ENCODE assay signal across 11 cellular contexts in genomic region chr10:30491204-30491603, GRCh38. TPM values are rescaled to one million over a fixed set of nuclear protein-coding genes. Genes with fewer than 3 reads are reported as not detected.
DNase-seq lines count a peak whose midpoint lies in the region; ATAC-seq, FAIRE-seq and TF ChIP-seq lines count a peak whose summit lies in the region.
"Had no signal": no experiment of that assay in that cellular context is flagged by ENCODE, and none has a peak within 500 bp of the region (broad histone marks: within the 10 kb centered on the region; RNA-seq: fewer than 3 reads in every experiment).

No MANE protein-coding gene starts in this region.

- intact Hi-C loops in psoas muscle (cut with DNase I): no loop called here

- no peak for TF ChIP-seq RAD21 in A549 (conservative IDR thresholded peaks at IDR 0.05 in 1 of 2, IDR thresholded peaks at IDR 0.05 in 1 of 2)

- DNase-seq in A549 (ENCODE audit: low read depth in 1 of 2, low spot score in 1 of 2): no peak
- DNase-seq in GM12892 (ENCODE audit: insufficient read length): no peak
- peak; percentile 86 for DNase-seq in SIG-M5 treated with dmso at 0.1 percent for 504 hours (lab: John Stamatoyannopoulos, UW; ENCODE audit: unreplicated experiment)
- peak; percentile 36 to 65 for DNase-seq in foreskin keratinocyte
- no peak for DNase-seq in epidermal melanocyte (ENCODE audit: insufficient read length, low spot score)
- no peak for DNase-seq in psoas muscle
- DNase-seq: cerebellar nuclear complex, NCI-H510A treated with DMSO at 0.1 percent for 48 hours had no signal

- peak overlapping the region in 1 of 2 experiments; percentile 37; a peak in 1 of 6 replicates for H3K27ac ChIP-seq in A549
- H3K27ac ChIP-seq in foreskin keratinocyte: no peak overlapping the region
- no peak overlapping the region for H3K27ac ChIP-seq in psoas muscle
- H3K27ac ChIP-seq: C4-2B had no signal

- 38% methylated on average over 3 of the region's 3 CpGs for WGBS in A549 (ENCODE audit: missing lambda C conversion rate)
- 59 to 68% (median 60%) methylated on average over 3 of the region's 3 CpGs for WGBS in psoas muscle, 3 donors

- ATAC-seq in A549 (peak; percentile 41 to 48; a peak in 3 of 6 replicates), foreskin keratinocyte (peak; percentile 65), GM18870 (IDR thresholded peaks at IDR 0.05; ENCODE audit: unreplicated experiment) (no peak), psoas muscle (no peak), HG03521 (IDR thresholded peaks at IDR 0.05; ENCODE audit: unreplicated experiment) (no peak)

- H3K4me1 ChIP-seq in A549: peaks cover 33% of the 10 kb centered on the region
- no peaks in the 10 kb centered on the region for H3K4me1 ChIP-seq in foreskin keratinocyte
- H3K4me1 ChIP-seq in psoas muscle: no peaks in the 10 kb centered on the region

- H3K9me3 ChIP-seq in A549 (no peaks in the 10 kb centered on the region), psoas muscle (no peaks in the 10 kb centered on the region)

- TF ChIP-seq EP300 in A549 (IDR thresholded peaks at IDR 0.05): no peak

- CTCF ChIA-PET in A549 (lab: Yijun Ruan, JAX): interaction anchor here (0.6 to 2.3 kb wide), 4 partner anchors 23 to 100 kb away, joined by 3 to 8 read pairs (median 3); no protein-coding TSS in a partner anchor

- no peaks in the 10 kb centered on the region for H3K36me3 ChIP-seq in psoas muscle (ENCODE audit: insufficient read depth in 1 of 2, low read depth in 1 of 2)

- H3K4me2 ChIP-seq in A549: no peak overlapping the region

- POLR2A ChIA-PET in A549 (lab: Yijun Ruan, JAX): no interaction called here

- TF ChIP-seq POLR2A in A549 (IDR thresholded peaks at IDR 0.05; ENCODE audit: low read length) (no peak), GM12892 (IDR thresholded peaks at IDR 0.05; ENCODE audit: low read depth, low read length) (no peak)

- no peak for TF ChIP-seq CTCF in A549 (IDR thresholded peaks at IDR 0.05)
- no peak for TF ChIP-seq CTCF in foreskin keratinocyte (conservative IDR thresholded peaks at IDR 0.05)
- no peak for TF ChIP-seq CTCF in psoas muscle (IDR thresholded peaks at IDR 0.05)

- FAIRE-seq in A549 (lab: Jason Lieb, UNC) (no peak), GM12892 (lab: Jason Lieb, UNC) (peak; percentile 36)

- no peak overlapping the region for H3K4me3 ChIP-seq in A549
- no peak overlapping the region for H3K4me3 ChIP-seq in psoas muscle

- H3K27me3 ChIP-seq in foreskin keratinocyte (peaks cover 10% of the 10 kb centered on the region), psoas muscle (ENCODE audit: insufficient read depth in 3 of 3, low read length in 2 of 3) (no peaks in the 10 kb centered on the region)

TF ChIP-seq in A549, 52 proteins besides CTCF, POLR2A, EP300 and RAD21:
- no peak for TF ChIP-seq GATA3 (IDR thresholded peaks at IDR 0.05; ENCODE audit: borderline replicate concordance)
- TF ChIP-seq MYC (IDR thresholded peaks at IDR 0.05; ENCODE audit: borderline replicate concordance, low read length): no peak
- TF ChIP-seq REST (IDR thresholded peaks at IDR 0.05): no peak
- TF ChIP-seq HDAC2 (IDR thresholded peaks at IDR 0.05): no peak
- TF ChIP-seq SREBF2 (IDR thresholded peaks at IDR 0.05): no peak
- TF ChIP-seq FOSL2 (IDR thresholded peaks at IDR 0.05): no peak
- TF ChIP-seq FOSL2 (CRISPR knock-in tag; IDR thresholded peaks at IDR 0.05): no peak
- TF ChIP-seq RARB (CRISPR knock-in tag; IDR thresholded peaks at IDR 0.05): no peak
- no peak for TF ChIP-seq USF2 (IDR thresholded peaks at IDR 0.05)
- no peak for TF ChIP-seq HEYL (CRISPR knock-in tag; IDR thresholded peaks at IDR 0.05)
- TF ChIP-seq JUNB (IDR thresholded peaks at IDR 0.05): no peak
- TF ChIP-seq MAFK (IDR thresholded peaks at IDR 0.05; ENCODE audit: partially characterized antibody): no peak
- no peak for TF ChIP-seq POLR2AphosphoS2 (conservative IDR thresholded peaks at IDR 0.05; ENCODE audit: low read length)
- no peak for TF ChIP-seq ZFP36 (IDR thresholded peaks at IDR 0.05; ENCODE audit: borderline replicate concordance, partially characterized antibody)
- TF ChIP-seq JUN (IDR thresholded peaks at IDR 0.05): no peak
- TF ChIP-seq NR3C1 (IDR thresholded peaks at IDR 0.05): no peak
- TF ChIP-seq CBX8 (IDR thresholded peaks at IDR 0.05): no peak
TF ChIP-seq in A549: peak in this region for 0.

RNA-seq across cellular contexts. Expression of gene MAP3K8, which starts 57.2 kb away (rescaled TPM):
- polyA plus RNA-seq in A549 (2011; rRNA removed) (45.1 and 50.8 TPM in 2 replicates), A549 (2017; fragmentation: RNase III; extraction: RNeasy Plus Mini Kit Qiagen cat#74134 plus additional on column Dnase treatment) (23.3 to 29.6 TPM (median 26.4 TPM) in 3 replicates), foreskin keratinocyte (1.5 and 1.8 TPM in 2 replicates), psoas muscle (1 to 10 TPM; 2.4 to 4.4 (median 3.9) TPM)
- 21.1 and 24.4 TPM in 2 replicates for polyA plus RNA-seq in A549 (2012; cell fraction: cytosol; rRNA removed)
- 33.0 and 57.3 TPM in 2 replicates for polyA plus RNA-seq in A549 (2012; cell fraction: nucleus; rRNA removed)
- polyA minus RNA-seq in A549 (2011; rRNA and poly(A)+ RNA removed): 35.2 and 38.6 TPM in 2 replicates
- polyA plus RNA-seq in GM12892 (2012; ENCODE audit: missing spikeins): 62.9 TPM
- total RNA-seq in foreskin keratinocyte (1.2 and 2.1 TPM in 2 replicates), psoas muscle (1 to 10 TPM; 3.0 to 8.3 (median 4.6) TPM)

Comparison
In these comparisons a context has a peak if more than half of its experiments do, and no peak if none do; other contexts are left out.
1. ATAC-seq: peak in A549 (2 of 2) and foreskin keratinocyte (single experiment); none in GM18870 (single experiment), psoas muscle (0 of 4) and HG03521 (single experiment).
2. DNase-seq: peak in SIG-M5 treated with dmso at 0.1 percent for 504 hours (single experiment) and foreskin keratinocyte (2 of 2); none in A549 (0 of 2), GM12892 (single experiment), epidermal melanocyte (single experiment) and psoas muscle (0 of 2).